ENCODE assay signal across 16 cellular contexts in the genomic region with DNA sequence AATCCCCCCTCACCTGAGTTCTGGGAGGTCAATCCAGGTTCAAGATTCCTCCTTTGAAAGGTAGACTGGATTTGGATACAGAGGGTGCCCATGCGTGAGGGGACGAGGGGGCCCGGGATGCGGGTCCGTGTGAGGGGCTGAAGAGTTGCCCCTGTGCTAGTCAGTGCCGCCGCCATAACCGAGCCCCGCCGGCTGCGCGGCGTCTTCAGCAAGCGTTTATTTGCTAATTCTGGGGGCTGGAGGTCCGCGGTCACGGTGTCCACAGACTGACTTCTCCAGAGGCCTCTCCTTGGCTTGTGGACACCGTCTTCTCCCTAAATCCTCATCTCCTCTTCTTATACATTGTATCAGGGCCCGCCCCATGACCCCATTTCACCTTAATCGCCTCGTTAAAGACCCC. TPM values are rescaled to one million over a fixed set of nuclear protein-coding genes. Genes with fewer than 3 reads are reported as not detected.
"Had no signal": no experiment of that assay in that cellular context is flagged by ENCODE, and none has a peak within 500 bp of the region (broad histone marks: within the 10 kb centered on the region; RNA-seq: fewer than 3 reads in every experiment).

No MANE protein-coding gene starts in this region.

- H3K36me3 ChIP-seq: cardiac muscle cell, right lobe of liver, spleen, upper lobe of left lung had no signal

- H3K27ac Mint-ChIP-seq: activated naive CD4-positive, alpha-beta T cell treated with anti-CD3 and anti-CD28 coated beads for 36 hours had no signal

- H3K27me3 ChIP-seq: right lobe of liver had no signal

- H3K9me3 ChIP-seq: right lobe of liver, spleen, upper lobe of left lung had no signal

- H3K36me3 Mint-ChIP-seq: naive B cell had no signal

- H3K4me3 ChIP-seq: cardiac muscle cell, lung, right lobe of liver, spleen, upper lobe of left lung had no signal

- DNase-seq: activated CD4-positive, alpha-beta T cell treated with anti-CD3 and anti-CD28 coated beads, Interleukin-2, amount 50 U/mL, for 48 hours; activated naive CD4-positive, alpha-beta T cell treated with anti-CD3 and anti-CD28 coated beads for 36 hours; effector CD8-positive, alpha-beta T cell; hippocampal formation; naive B cell; occipital lobe; spleen; stimulated activated CD4-positive, alpha-beta T cell treated with anti-CD3 and anti-CD28 coated beads, Interleukin-1b, Interleukin-23, amount 100 ng/mL, for 48 hours; stimulated activated naive CD4-positive, alpha-beta T cell; substantia nigra; T-helper 2 cell had no signal

- ATAC-seq: right lobe of liver had no signal

- H3K27ac ChIP-seq: cardiac muscle cell, epithelial cell of prostate, right lobe of liver, spleen, upper lobe of left lung had no signal

- H3K4me1 ChIP-seq: right lobe of liver had no signal

RNA-seq across cellular contexts. Expression of gene SAMD11, which starts 20.9 kb away (rescaled TPM):
- total RNA-seq: activated naive CD4-positive, alpha-beta T cell treated with anti-CD3 and anti-CD28 coated beads for 36 hours had no signal
